18 cellular contexts compared by ENCODE assay signal in the genomic region with DNA sequence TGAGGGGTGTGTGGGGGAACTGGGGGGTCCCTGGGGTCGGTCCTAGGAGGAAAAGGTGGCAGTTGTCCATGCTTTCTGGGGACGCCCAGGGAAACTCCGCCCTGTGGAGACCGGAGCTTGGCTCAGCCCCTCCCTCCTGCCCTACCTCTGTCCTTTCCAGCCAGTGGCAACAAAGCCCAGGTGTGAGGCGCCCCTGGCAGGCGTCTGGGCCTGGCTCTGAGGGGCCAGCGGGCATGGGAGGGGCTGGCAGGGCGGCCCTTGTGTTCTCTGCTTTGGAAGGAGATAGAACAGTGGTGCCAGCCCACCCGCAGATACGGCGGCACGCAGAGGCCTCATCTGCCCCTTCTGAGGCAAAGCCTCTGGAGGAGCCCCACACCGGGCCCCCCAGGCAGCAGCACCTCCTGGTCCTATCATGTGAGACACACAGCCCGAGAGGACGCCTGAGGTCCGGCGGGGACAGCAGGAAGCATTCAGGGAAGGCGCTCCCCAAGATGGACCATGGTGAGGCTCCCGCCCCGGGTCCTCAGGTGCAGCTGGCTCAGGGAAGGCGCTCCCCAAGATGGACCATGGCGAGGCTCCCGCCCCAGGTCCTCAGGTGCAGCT. TPM values are rescaled to one million over a fixed set of nuclear protein-coding genes. Genes with fewer than 3 reads are reported as not detected.
DNase-seq lines count a peak whose midpoint lies in the region; ATAC-seq and TF ChIP-seq lines count a peak whose summit lies in the region.
"Had no signal": no experiment of that assay in that cellular context is flagged by ENCODE, and none has a peak within 500 bp of the region (broad histone marks: within the 10 kb centered on the region; RNA-seq: fewer than 3 reads in every experiment).

No MANE protein-coding gene starts in this region.

- H3K36me3 Mint-ChIP-seq in glutamatergic neuron (ENCODE audit: unreplicated experiment) = no peaks in the 10 kb centered on the region
- no peaks in the 10 kb centered on the region for H3K36me3 Mint-ChIP-seq in immature natural killer cell

- H3K4me1 Mint-ChIP-seq in glutamatergic neuron (ENCODE audit: low read depth, unreplicated experiment) (peaks cover 8% of the 10 kb centered on the region), immature natural killer cell (no peaks in the 10 kb centered on the region)

- H3K27me3 ChIP-seq in right cardiac atrium (ENCODE audit: control insufficient read depth, insufficient read depth) = no peaks in the 10 kb centered on the region

- ATAC-seq in right cardiac atrium (no peak), HG03342 (IDR thresholded peaks at IDR 0.05; ENCODE audit: unreplicated experiment) (no peak)

- H3K4me3 ChIP-seq in right cardiac atrium (ENCODE audit: low read length) = no peak overlapping the region
- H3K4me3 ChIP-seq: SK-N-MC had no signal

- H3K9me3 Mint-ChIP-seq in glutamatergic neuron (ENCODE audit: unreplicated experiment) = peaks cover 7% of the 10 kb centered on the region
- no peaks in the 10 kb centered on the region for H3K9me3 Mint-ChIP-seq in immature natural killer cell

- DNase-seq in right cardiac atrium = peak in 2 of 3 donors; percentile 33 to 43
- DNase-seq in cardiac septum (ENCODE audit: low spot score) = no peak
- DNase-seq in glutamatergic neuron = peak; percentile 17
- DNase-seq in substantia nigra (lab: John Stamatoyannopoulos, UW) = no peak
- DNase-seq in immature natural killer cell = no peak
- no peak for DNase-seq in CD1c-positive myeloid dendritic cell (ENCODE audit: extremely low spot score)
- DNase-seq: C1 segment of cervical spinal cord, DND-41, HCEC 1CT, KBM-7, NCI-H1105, NCI-H2081 treated with DMSO at 0.1 percent for 48 hours, NCI-H446, NCI-H526 treated with DMSO at 0.1 percent for 48 hours, SHP77 had no signal

- no peak for TF ChIP-seq CTCF in glutamatergic neuron (IDR thresholded peaks at IDR 0.05; ENCODE audit: partially characterized antibody, unreplicated experiment)

- no peaks in the 10 kb centered on the region for H3K4me1 ChIP-seq in right cardiac atrium (ENCODE audit: control insufficient read depth, insufficient read depth, low read length)

- H3K27me3 Mint-ChIP-seq in glutamatergic neuron (ENCODE audit: unreplicated experiment) (peaks cover 12% of the 10 kb centered on the region), immature natural killer cell (ENCODE audit: low read depth in 3 of 3) (peaks cover 4 to 13% (median 8%) of the 10 kb centered on the region in 3 donors)

- no peak overlapping the region for H3K27ac Mint-ChIP-seq in glutamatergic neuron (ENCODE audit: unreplicated experiment)
- H3K27ac Mint-ChIP-seq in immature natural killer cell = no peak overlapping the region

- H3K4me3 Mint-ChIP-seq in glutamatergic neuron (ENCODE audit: unreplicated experiment) (no peak overlapping the region), immature natural killer cell (no peak overlapping the region)

- H3K27ac ChIP-seq in right cardiac atrium (ENCODE audit: low read length) (no peak overlapping the region), substantia nigra (ENCODE audit: low read depth, low read length, poor library complexity, severe bottlenecking) (no peak overlapping the region)
- H3K27ac ChIP-seq: SK-N-MC had no signal

- no peak for TF ChIP-seq EP300 in Ishikawa (IDR thresholded peaks at IDR 0.05; ENCODE audit: borderline replicate concordance)

- WGBS in right cardiac atrium = 80% methylated on average over 23 of the region's 23 CpGs

- TF ChIP-seq RAD21 in Ishikawa (IDR thresholded peaks at IDR 0.05; ENCODE audit: low read depth) = no peak

- no peaks in the 10 kb centered on the region for H3K9me3 ChIP-seq in right cardiac atrium (ENCODE audit: control insufficient read depth, low read length)

- intact Hi-C loops in right cardiac atrium (cut with DNase I) (no loop called here), cardiac septum (cut with DNase I) (no loop called here)

TF ChIP-seq in Ishikawa, 13 proteins besides CTCF, POLR2A, EP300 and RAD21:
- TF ChIP-seq TEAD4 (IDR thresholded peaks at IDR 0.05) = no peak
- TF ChIP-seq, protein P1, sequence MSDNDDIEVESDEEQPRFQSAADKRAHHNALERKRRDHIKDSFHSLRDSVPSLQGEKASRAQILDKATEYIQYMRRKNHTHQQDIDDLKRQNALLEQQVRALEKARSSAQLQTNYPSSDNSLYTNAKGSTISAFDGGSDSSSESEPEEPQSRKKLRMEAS (IDR thresholded peaks at IDR 0.05) = peak; percentile 61

RNA-seq across cellular contexts. Expression of gene YTHDF1, which starts 47.9 kb away (rescaled TPM):
- total RNA-seq in right cardiac atrium (10 to 100 TPM; 23.0 to 27.6 (median 25.2) TPM), cardiac septum (23.1 TPM), glutamatergic neuron (ENCODE audit: unreplicated experiment) (43.3 TPM)
- polyA plus RNA-seq in right cardiac atrium (15.3 TPM), immature natural killer cell (10 to 100 TPM; 22.6 to 30.7 (median 24.1) TPM)

Comparison
In these comparisons a context has a peak if more than half of its experiments do, and no peak if none do; other contexts are left out.
1. DNase-seq: peak in right cardiac atrium (2 of 3) and glutamatergic neuron (single experiment); none in cardiac septum (single experiment), substantia nigra (0 of 49), immature natural killer cell (0 of 3) and CD1c-positive myeloid dendritic cell (single experiment).